Comparison of ENCODE assay signal across 11 cellular contexts in genomic region chr11:71432761-71433647, GRCh38. TPM values are rescaled to one million over a fixed set of nuclear protein-coding genes. Genes with fewer than 3 reads are reported as not detected.
DNase-seq lines count a peak whose midpoint lies in the region; ATAC-seq and TF ChIP-seq lines count a peak whose summit lies in the region.
"Had no signal": no experiment of that assay in that cellular context is flagged by ENCODE, and none has a peak within 500 bp of the region (broad histone marks: within the 10 kb centered on the region; RNA-seq: fewer than 3 reads in every experiment).

No MANE protein-coding gene starts in this region.

- RAD21 ChIA-PET in HCT116 (lab: Charles Lee; ENCODE audit: low non-redundant PET in 1 of 2, low total read pairs in 2 of 2, uncharacterized antibody in 2 of 2, unreplicated experiment in 2 of 2) = no interaction called here

- POLR2A ChIA-PET in HCT116 (lab: Charles Lee) = interaction anchor here (1.2 kb wide), 1 partner anchor 15 kb away, joined by 3 read pairs; the partner anchor contains the start of gene DHCR7
- POLR2A ChIA-PET in CD4-positive, alpha-beta T cell (lab: Charles Lee) = no interaction called here

- no peak for DNase-seq in HCT116 (ENCODE audit: low read depth, low spot score)
- peak; percentile 63 for DNase-seq in inferior parietal cortex (ENCODE audit: extremely low spot score)
- no peak for DNase-seq in prostate gland (ENCODE audit: low spot score)
- no peak for DNase-seq in cortex of kidney (lab: John Stamatoyannopoulos, UW)
- no peak for DNase-seq in DMS79 treated with DMSO at 0.1 percent for 48 hours (lab: John Stamatoyannopoulos, UW)
- no peak for DNase-seq in CD4-positive, alpha-beta T cell
- DNase-seq: activated CD4-positive, alpha-beta T cell treated with anti-CD3 and anti-CD28 coated beads, Interleukin-2, amount 10 ng/mL, durations not matched to agents 24 days and 14 days; activated gamma-delta T cell had no signal

- H3K27me3 ChIP-seq in HCT116 (ENCODE audit: insufficient read depth, low read length) (no peaks in the 10 kb centered on the region), prostate gland (replicated peaks; ENCODE audit: insufficient read depth) (no peaks in the 10 kb centered on the region)
- no peaks in the 10 kb centered on the region for H3K27me3 ChIP-seq in CD4-positive, alpha-beta T cell (ENCODE audit: control insufficient read depth, insufficient read depth, low read length)

- intact Hi-C loops in HCT116 (cut with micrococcal nuclease) (no loop called here), prostate gland (cut with DNase I) (no loop called here)
- intact Hi-C loops in CD4-positive, alpha-beta T cell (cut with DNase I, micrococcal nuclease) = no loop called here

- H3K9me3 Mint-ChIP-seq in CD4-positive, alpha-beta T cell = no peaks in the 10 kb centered on the region
- H3K9me3 Mint-ChIP-seq: activated CD4-positive, alpha-beta T cell treated with anti-CD3 and anti-CD28 coated beads, Interleukin-2, amount 10 ng/mL, durations not matched to agents 24 days and 14 days had no signal

- ATAC-seq in HCT116 = 0 out of 2 replicates have a peak, but pooled peaks have one; percentile 7
- no peak for ATAC-seq in GM21526 (IDR thresholded peaks at IDR 0.05; ENCODE audit: low FRiP score, unreplicated experiment)
- ATAC-seq in CD4-positive, alpha-beta T cell (ENCODE audit: poor library complexity) = no peak
- ATAC-seq: GM23338 had no signal

- CTCF ChIA-PET in HCT116 (lab: Charles Lee) = no interaction called here
- CTCF ChIA-PET in CD4-positive, alpha-beta T cell (lab: Charles Lee) = no interaction called here

- H3K9ac ChIP-seq in HCT116 (ENCODE audit: low read length) = no peak overlapping the region

- H3K9me3 ChIP-seq in HCT116 (ENCODE audit: control insufficient read depth in 1 of 2, insufficient read depth in 1 of 2, low read depth in 1 of 2, low read length in 2 of 2) (no peaks in the 10 kb centered on the region), prostate gland (no peaks in the 10 kb centered on the region)
- H3K9me3 ChIP-seq in CD4-positive, alpha-beta T cell (ENCODE audit: control insufficient read depth, low read length) = no peaks in the 10 kb centered on the region

- TF ChIP-seq POLR2A in HCT116 (IDR thresholded peaks at IDR 0.05; ENCODE audit: borderline replicate concordance, extremely low read depth, insufficient read depth, insufficient read length) (no peak), prostate gland (IDR thresholded peaks at IDR 0.05) (no peak)

- no peak overlapping the region for H2AFZ ChIP-seq in HCT116 (ENCODE audit: low read depth, low read length, poor library complexity, severe bottlenecking)
- H2AFZ ChIP-seq: GM23338 had no signal

- H3K4me3 ChIP-seq in HCT116 (replicated peaks in 1 of 2; ENCODE audit: low read depth in 1 of 2, low read length in 2 of 2) = no peak overlapping the region
- H3K4me3 ChIP-seq in prostate gland = no peak overlapping the region
- H3K4me3 ChIP-seq: GM23338 had no signal

- H3K36me3 ChIP-seq in HCT116 (ENCODE audit: control insufficient read depth in 1 of 2, insufficient read depth in 2 of 2, low read length in 2 of 2) (peaks cover 0 to 9% of the 10 kb centered on the region in 2 experiments; a peak in 2 of 4 replicates), prostate gland (peaks cover 0 to 3% of the 10 kb centered on the region in 2 donors)

- BruUV-seq in HCT116 (replicated peaks; lab: Mats Ljungman, UMichigan) = no TSS peak

- H3K9me2 ChIP-seq in HCT116 (ENCODE audit: insufficient read depth) = no peaks in the 10 kb centered on the region

- H3K27ac ChIP-seq in HCT116 (ENCODE audit: low read depth, low read length) (no peak overlapping the region), angular gyrus (ENCODE audit: low read depth, low read length) (peak overlapping the region; percentile 96), prostate gland (peak overlapping the region; percentile 53 to 61)
- no peak overlapping the region for H3K27ac ChIP-seq in CD4-positive, alpha-beta T cell (ENCODE audit: low read depth, low read length)

- no peak overlapping the region for H3K27ac Mint-ChIP-seq in CD4-positive, alpha-beta T cell
- H3K27ac Mint-ChIP-seq: activated CD4-positive, alpha-beta T cell treated with anti-CD3 and anti-CD28 coated beads, Interleukin-2, amount 10 ng/mL, durations not matched to agents 24 days and 14 days; GM23338 had no signal

- H3K4me1 Mint-ChIP-seq in CD4-positive, alpha-beta T cell (ENCODE audit: low read depth) = no peaks in the 10 kb centered on the region

- TF ChIP-seq CTCF in HCT116 (IDR thresholded peaks at IDR 0.05 in 2 of 3, conservative IDR thresholded peaks at IDR 0.05 in 1 of 3; ENCODE audit: borderline replicate concordance in 1 of 3, insufficient read depth in 1 of 3, low read depth in 2 of 3, low read length in 2 of 3) = no peak
- TF ChIP-seq CTCF in prostate gland (IDR thresholded peaks at IDR 0.05) = no peak
- TF ChIP-seq CTCF in CD4-positive, alpha-beta T cell (IDR thresholded peaks at IDR 0.05) = no peak

- H3K79me2 ChIP-seq in HCT116 (ENCODE audit: insufficient read depth, low read length) = no peaks in the 10 kb centered on the region

- H3K36me3 Mint-ChIP-seq in CD4-positive, alpha-beta T cell (ENCODE audit: low read depth) = peaks cover 13% of the 10 kb centered on the region

- no peak for TF ChIP-seq RAD21 in HCT116 (IDR thresholded peaks at IDR 0.05; ENCODE audit: low read depth)

- 67% methylated on average over 7 of the region's 7 CpGs for WGBS in prostate gland

- H4K20me1 ChIP-seq in HCT116 (ENCODE audit: insufficient read depth) = no peaks in the 10 kb centered on the region

- H3K27me3 Mint-ChIP-seq in CD4-positive, alpha-beta T cell = no peaks in the 10 kb centered on the region
- H3K27me3 Mint-ChIP-seq: activated CD4-positive, alpha-beta T cell treated with anti-CD3 and anti-CD28 coated beads, Interleukin-2, amount 10 ng/mL, durations not matched to agents 24 days and 14 days had no signal

- H3K4me1 ChIP-seq in HCT116 (ENCODE audit: control insufficient read depth in 1 of 2, insufficient read depth in 2 of 2, low read length in 2 of 2) (no peaks in the 10 kb centered on the region; a peak in 1 of 4 replicates), prostate gland (replicated peaks) (peaks cover 12% of the 10 kb centered on the region)

- H3K4me2 ChIP-seq in HCT116 (ENCODE audit: low read length) = no peak overlapping the region
- H3K4me2 ChIP-seq: GM23338 had no signal

- no peak overlapping the region for H3K4me3 Mint-ChIP-seq in CD4-positive, alpha-beta T cell
- H3K4me3 Mint-ChIP-seq: activated CD4-positive, alpha-beta T cell treated with anti-CD3 and anti-CD28 coated beads, Interleukin-2, amount 10 ng/mL, durations not matched to agents 24 days and 14 days; GM23338 had no signal

TF ChIP-seq in HCT116, 20 proteins besides CTCF, POLR2A, EP300 and RAD21 (continues in another document):
- TF ChIP-seq CEBPB (IDR thresholded peaks at IDR 0.05; ENCODE audit: low read depth) (no peak), POLR2AphosphoS5 (IDR thresholded peaks at IDR 0.05; ENCODE audit: low read depth, low read length) (no peak), SP1 (IDR thresholded peaks at IDR 0.05; ENCODE audit: low read depth) (no peak), ZBTB33 (IDR thresholded peaks at IDR 0.05; ENCODE audit: extremely low read depth, insufficient replicate concordance, low read length) (no peak), MAX (IDR thresholded peaks at IDR 0.05) (no peak), CBX3 (IDR thresholded peaks at IDR 0.05; ENCODE audit: low read depth) (no peak), TCF7L2 (IDR thresholded peaks at IDR 0.05; ENCODE audit: borderline replicate concordance, extremely low read depth, insufficient read depth, insufficient read length) (no peak), FOSL1 (IDR thresholded peaks at IDR 0.05; ENCODE audit: low read depth) (no peak), EZH2 (IDR thresholded peaks at IDR 0.05) (no peak), EGR1 (IDR thresholded peaks at IDR 0.05; ENCODE audit: low read depth) (no peak)

RNA-seq across cellular contexts. Expression of gene DHCR7, which starts 15.2 kb away (rescaled TPM):
- 115 TPM for total RNA-seq in HCT116 (2021; ENCODE audit: unreplicated experiment)
- polyA plus RNA-seq in HCT116 (2012) = 77.2 and 89.8 TPM in 2 replicates
- total RNA-seq in prostate gland = 10 to 100 TPM; 29.5 to 93.9 TPM
- total RNA-seq in CD4-positive, alpha-beta T cell = 10 to 100 TPM; 30.2 to 30.6 TPM

RNA-seq across cellular contexts. Expression of gene NADSYN1, which starts 20.0 kb away (rescaled TPM):
- total RNA-seq in HCT116 (2021; ENCODE audit: unreplicated experiment) (58.2 TPM), prostate gland (10 to 100 TPM; 56.6 to 80.2 TPM)
- 44.8 and 50.1 TPM in 2 replicates for polyA plus RNA-seq in HCT116 (2012)
- total RNA-seq in CD4-positive, alpha-beta T cell = 100 to 1,000 TPM; 106 to 112 TPM

Comparison
In these comparisons a context has a peak if more than half of its experiments do, and no peak if none do; other contexts are left out.
1. H3K27ac ChIP-seq: peak in angular gyrus (single experiment) and prostate gland (2 of 2); none in HCT116 (single experiment) and CD4-positive, alpha-beta T cell (single experiment).